ENCODE assay signal across 28 cellular contexts in the genomic region with DNA sequence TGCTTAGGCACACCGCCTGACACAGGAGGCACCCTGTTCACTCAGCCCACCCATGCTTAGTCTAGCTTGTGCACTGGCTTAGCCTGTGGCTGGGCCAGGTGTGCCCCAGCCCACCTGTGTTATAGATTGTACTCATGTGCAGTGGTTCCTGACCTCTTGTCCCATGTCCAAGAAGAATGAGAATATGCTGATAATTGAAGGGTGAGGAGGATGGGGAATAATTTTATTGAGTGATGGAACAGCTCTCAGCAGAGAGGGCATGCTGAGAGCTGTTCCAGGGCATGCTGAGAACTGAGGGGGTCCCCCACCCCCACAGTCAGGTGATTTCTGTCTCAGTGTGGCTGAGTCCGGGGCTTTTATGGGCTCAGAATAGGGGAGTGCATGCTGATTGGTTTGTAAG.
"Had no signal": no experiment of that assay in that cellular context is flagged by ENCODE, and none has a peak within 500 bp of the region (broad histone marks: within the 10 kb centered on the region; RNA-seq: fewer than 3 reads in every experiment).

No MANE protein-coding gene starts in this region.

- H3K4me1 Mint-ChIP-seq: activated CD4-positive, alpha-beta T cell treated with anti-CD3 and anti-CD28 coated beads, Interleukin-2, amount 10 ng/mL, durations not matched to agents 7 days and 5 days; activated naive CD4-positive, alpha-beta T cell treated with anti-CD3 and anti-CD28 coated beads, Interleukin-2, amount 10 ng/mL, durations not matched to agents 7 days and 5 days; activated naive CD8-positive, alpha-beta T cell treated with anti-CD3 and anti-CD28 coated beads, Interleukin-2, amount 10 ng/mL, durations not matched to agents 7 days and 5 days had no signal

- DNase-seq: activated CD4-positive, alpha-beta memory T cell treated with anti-CD3 and anti-CD28 coated beads, Interleukin-2, amount 10 ng/mL, durations not matched to agents 7 days and 5 days; activated CD4-positive, alpha-beta T cell treated with anti-CD3 and anti-CD28 coated beads for 36 hours; activated CD4-positive, alpha-beta T cell treated with anti-CD3 and anti-CD28 coated beads, Interleukin-2, amount 10 ng/mL, durations not matched to agents 7 days and 5 days; activated CD4-positive, alpha-beta T cell treated with anti-CD3 and anti-CD28 coated beads, Interleukin-2, amount 50 U/mL, for 4 hours; activated CD4-positive, CD25-positive, alpha-beta regulatory T cell; activated CD4-positive, CD25-positive, alpha-beta regulatory T cell treated with anti-CD3 and anti-CD28 coated beads, Interleukin-2, amount 50 U/mL, for 72 hours; activated CD8-positive, alpha-beta memory T cell treated with anti-CD3 and anti-CD28 coated beads, Interleukin-2, amount 50 U/mL, for 48 hours; activated gamma-delta T cell; activated naive CD4-positive, alpha-beta T cell; activated naive CD4-positive, alpha-beta T cell treated with anti-CD3 and anti-CD28 coated beads, Interleukin-2, amount 10 ng/mL, durations not matched to agents 7 days and 5 days; activated naive CD8-positive, alpha-beta T cell treated with anti-CD3 and anti-CD28 coated beads, Interleukin-2, amount 10 ng/mL, durations not matched to agents 7 days and 5 days; activated T-cell treated with anti-CD3 and anti-CD28 coated beads for 4 hours; activated T-cell treated with anti-CD3 and anti-CD28 coated beads, Interleukin-2, amount 50 U/mL, for 24 hours; activated T-cell treated with anti-CD3 and anti-CD28 coated beads, Interleukin-2, amount 50 U/mL, for 72 hours; central memory CD4-positive, alpha-beta T cell; cerebellar nuclear complex; colonic mucosa; effector CD8-positive, alpha-beta T cell; endodermal cell; foreskin fibroblast; head of caudate nucleus; hippocampal formation had no signal

- ATAC-seq: activated CD4-positive, alpha-beta T cell treated with anti-CD3 and anti-CD28 coated beads for 36 hours; activated naive CD4-positive, alpha-beta T cell treated with anti-CD3 and anti-CD28 coated beads, Interleukin-2, amount 50 U/mL, for 72 hours; esophagus mucosa had no signal

- H3K27ac ChIP-seq: ascending aorta, breast epithelium, cardiac muscle cell, colonic mucosa had no signal

- H3K4me3 Mint-ChIP-seq: activated CD4-positive, alpha-beta memory T cell treated with anti-CD3 and anti-CD28 coated beads, Interleukin-2, amount 10 ng/mL, durations not matched to agents 7 days and 5 days; activated CD4-positive, alpha-beta T cell treated with anti-CD3 and anti-CD28 coated beads for 36 hours; activated CD4-positive, alpha-beta T cell treated with anti-CD3 and anti-CD28 coated beads, Interleukin-2, amount 10 ng/mL, durations not matched to agents 7 days and 5 days; activated naive CD4-positive, alpha-beta T cell treated with anti-CD3 and anti-CD28 coated beads, Interleukin-2, amount 10 ng/mL, durations not matched to agents 7 days and 5 days; activated naive CD8-positive, alpha-beta T cell treated with anti-CD3 and anti-CD28 coated beads, Interleukin-2, amount 10 ng/mL, durations not matched to agents 7 days and 5 days; activated T-cell treated with anti-CD3 and anti-CD28 coated beads, Interleukin-2, amount 50 U/mL, for 24 hours; activated T-cell treated with anti-CD3 and anti-CD28 coated beads, Interleukin-2, amount 50 U/mL, for 72 hours; brain; endodermal cell had no signal

- H3K9me3 Mint-ChIP-seq: activated T-cell treated with anti-CD3 and anti-CD28 coated beads, Interleukin-2, amount 50 U/mL, for 24 hours had no signal

- H3K27me3 Mint-ChIP-seq: activated CD4-positive, alpha-beta memory T cell treated with anti-CD3 and anti-CD28 coated beads, Interleukin-2, amount 10 ng/mL, durations not matched to agents 7 days and 5 days; activated CD4-positive, alpha-beta T cell treated with anti-CD3 and anti-CD28 coated beads for 36 hours; activated naive CD8-positive, alpha-beta T cell treated with anti-CD3 and anti-CD28 coated beads, Interleukin-2, amount 10 ng/mL, durations not matched to agents 7 days and 5 days; activated T-cell treated with anti-CD3 and anti-CD28 coated beads, Interleukin-2, amount 50 U/mL, for 24 hours; brain had no signal

- H3K4me3 ChIP-seq: ascending aorta, breast epithelium, cardiac muscle cell, colonic mucosa had no signal

- H3K27ac Mint-ChIP-seq: activated CD4-positive, alpha-beta memory T cell treated with anti-CD3 and anti-CD28 coated beads, Interleukin-2, amount 10 ng/mL, durations not matched to agents 7 days and 5 days; activated CD4-positive, alpha-beta T cell treated with anti-CD3 and anti-CD28 coated beads for 36 hours; activated CD4-positive, alpha-beta T cell treated with anti-CD3 and anti-CD28 coated beads, Interleukin-2, amount 10 ng/mL, durations not matched to agents 7 days and 5 days; activated naive CD4-positive, alpha-beta T cell treated with anti-CD3 and anti-CD28 coated beads, Interleukin-2, amount 10 ng/mL, durations not matched to agents 7 days and 5 days; activated naive CD4-positive, alpha-beta T cell treated with anti-CD3 and anti-CD28 coated beads, Interleukin-2, amount 50 U/mL, for 72 hours; activated naive CD8-positive, alpha-beta T cell treated with anti-CD3 and anti-CD28 coated beads, Interleukin-2, amount 10 ng/mL, durations not matched to agents 7 days and 5 days; activated T-cell treated with anti-CD3 and anti-CD28 coated beads, Interleukin-2, amount 50 U/mL, for 24 hours; activated T-cell treated with anti-CD3 and anti-CD28 coated beads, Interleukin-2, amount 50 U/mL, for 72 hours; brain; endodermal cell had no signal

- H3K36me3 Mint-ChIP-seq: activated naive CD4-positive, alpha-beta T cell treated with anti-CD3 and anti-CD28 coated beads, Interleukin-2, amount 10 ng/mL, durations not matched to agents 7 days and 5 days; activated naive CD4-positive, alpha-beta T cell treated with anti-CD3 and anti-CD28 coated beads, Interleukin-2, amount 50 U/mL, for 72 hours; brain had no signal

- H3K4me1 ChIP-seq: ascending aorta, breast epithelium, colonic mucosa had no signal

- H3K9me3 ChIP-seq: ascending aorta, colonic mucosa had no signal

- H3K27me3 ChIP-seq: ascending aorta, breast epithelium, cardiac muscle cell, colonic mucosa had no signal

- H3K36me3 ChIP-seq: ascending aorta, breast epithelium, cardiac muscle cell, colonic mucosa had no signal
